9 cellular contexts compared by ENCODE assay signal in the genomic region with DNA sequence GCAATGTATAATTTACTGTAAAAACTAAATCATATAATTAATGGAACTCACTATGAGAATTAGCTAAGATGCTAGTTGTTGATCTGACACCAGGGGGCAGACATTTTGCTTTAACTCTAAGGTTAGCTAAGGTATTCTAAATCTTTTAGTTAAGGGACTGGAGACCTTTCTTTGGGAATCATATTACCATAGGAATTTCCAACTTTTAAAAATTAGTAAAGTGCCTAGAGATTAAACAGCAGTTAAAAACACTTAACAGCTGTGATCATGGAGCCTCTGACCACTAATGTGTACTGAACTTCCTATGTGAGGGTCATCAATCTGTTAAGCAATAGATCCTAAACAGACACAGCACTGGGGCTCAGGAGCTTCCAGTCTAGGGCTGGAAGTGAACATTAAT.
DNase-seq lines count a peak whose midpoint lies in the region; ATAC-seq, FAIRE-seq and TF ChIP-seq lines count a peak whose summit lies in the region.
"Had no signal": no experiment of that assay in that cellular context is flagged by ENCODE, and none has a peak within 500 bp of the region (broad histone marks: within the 10 kb centered on the region; RNA-seq: fewer than 3 reads in every experiment).

No MANE protein-coding gene starts in this region.

- no peak overlapping the region for H3K27ac Mint-ChIP-seq in HFFc6
- H3K27ac Mint-ChIP-seq in effector memory CD8-positive, alpha-beta T cell: no peak overlapping the region
- H3K27ac Mint-ChIP-seq: activated B cell treated with CpG ODN at 0.5 μM for 24 hours had no signal

- no peak for TF ChIP-seq POLR2A in H54 (IDR thresholded peaks at IDR 0.05; ENCODE audit: low read depth, low read length)

- H3K27me3 Mint-ChIP-seq in HFFc6 (ENCODE audit: insufficient read depth): peaks cover 3% of the 10 kb centered on the region
- H3K27me3 Mint-ChIP-seq in effector memory CD8-positive, alpha-beta T cell: peaks cover 14 to 21% of the 10 kb centered on the region in 2 donors

- no peak for ATAC-seq in effector memory CD8-positive, alpha-beta T cell (replicated peaks)

- peaks cover 8% of the 10 kb centered on the region; the same call in 1 of the 2 replicates for H3K36me3 Mint-ChIP-seq in HFFc6 (ENCODE audit: low read depth)
- no peaks in the 10 kb centered on the region for H3K36me3 Mint-ChIP-seq in effector memory CD8-positive, alpha-beta T cell (ENCODE audit: insufficient read depth)

- no peak for FAIRE-seq in H54 (lab: Jason Lieb, UNC)

- peak; percentile 90 for TF ChIP-seq CTCF in HFFc6 (IDR thresholded peaks at IDR 0.05)

- no peak overlapping the region for H3K4me3 Mint-ChIP-seq in HFFc6
- H3K4me3 Mint-ChIP-seq in effector memory CD8-positive, alpha-beta T cell: no peak overlapping the region
- H3K4me3 Mint-ChIP-seq: activated B cell treated with CpG ODN at 0.5 μM for 24 hours had no signal

- H3K4me1 Mint-ChIP-seq in HFFc6 (ENCODE audit: low read depth): peaks cover 59% of the 10 kb centered on the region
- H3K4me1 Mint-ChIP-seq in effector memory CD8-positive, alpha-beta T cell (ENCODE audit: low read depth in 2 of 2): no peaks in the 10 kb centered on the region
- H3K4me1 Mint-ChIP-seq: activated B cell treated with CpG ODN at 0.5 μM for 24 hours had no signal

- DNase-seq in Daoy (ENCODE audit: low read depth) (peak; percentile 51), HFFc6 (peak; percentile 47), NCI-H82 treated with DMSO at 0.1 percent for 48 hours (lab: John Stamatoyannopoulos, UW; ENCODE audit: unreplicated experiment) (peak; percentile 4), dermis blood vessel endothelial cell (peak; percentile 81), mucosa of gallbladder (ENCODE audit: low spot score) (peak; percentile 40), 8988T (no peak), H54 (ENCODE audit: insufficient read length, low spot score) (no peak)
- DNase-seq in effector memory CD8-positive, alpha-beta T cell: no peak
- DNase-seq: activated B cell treated with CpG ODN at 0.5 μM for 24 hours had no signal

- H3K9me3 Mint-ChIP-seq in HFFc6: no peaks in the 10 kb centered on the region
- H3K9me3 Mint-ChIP-seq in effector memory CD8-positive, alpha-beta T cell: no peaks in the 10 kb centered on the region
- H3K9me3 Mint-ChIP-seq: activated B cell treated with CpG ODN at 0.5 μM for 24 hours had no signal

Comparison
In these comparisons a context has a peak if more than half of its experiments do, and no peak if none do; other contexts are left out.
1. DNase-seq: peak in Daoy (single experiment), HFFc6 (single experiment), NCI-H82 treated with DMSO at 0.1 percent for 48 hours (single experiment), dermis blood vessel endothelial cell (single experiment) and mucosa of gallbladder (single experiment); none in 8988T (single experiment), effector memory CD8-positive, alpha-beta T cell (0 of 3) and H54 (single experiment).